ENCODE assay signal across 1 cellular context in genomic region chr10:77925410-77925794, GRCh38.
A peak's percentile ranks its signal among the peaks of the same experiment; 100 is the strongest.
TF ChIP-seq lines count a peak whose summit lies in the region.

No MANE protein-coding gene starts in this region.

TF ChIP-seq in IMR-90, 13 proteins besides CTCF, POLR2A, EP300 and RAD21 (continued from another document):
- TF ChIP-seq ELK1 (IDR thresholded peaks at IDR 0.05; ENCODE audit: borderline replicate concordance, low read depth, low read length) (no peak), RFX5 (IDR thresholded peaks at IDR 0.05; ENCODE audit: low read depth, low read length) (no peak), BHLHE40 (IDR thresholded peaks at IDR 0.05; ENCODE audit: low read depth, low read length) (no peak), CEBPB (IDR thresholded peaks at IDR 0.05; ENCODE audit: low read depth, low read length) (0 out of 2 replicates have a peak, but pooled peaks have one; percentile 16), CHD1 (IDR thresholded peaks at IDR 0.05; ENCODE audit: low read depth, low read length) (no peak)
